33 cellular contexts compared by ENCODE assay signal in genomic region chr14:47785041-47785440, GRCh38.
"Had no signal": no experiment of that assay in that cellular context is flagged by ENCODE, and none has a peak within 500 bp of the region (broad histone marks: within the 10 kb centered on the region; RNA-seq: fewer than 3 reads in every experiment).

No MANE protein-coding gene starts in this region.

- H3K4me3 ChIP-seq: K562, MG63, PC-9, SJCRH30, SK-N-MC had no signal

- ATAC-seq: K562, Panc1, SK-N-SH treated with all-trans-retinoic acid at 6 μM for 48 hours had no signal

- H3K36me3 ChIP-seq: MG63, SJCRH30 had no signal

- H3K27ac ChIP-seq: PC-9, RWPE1, SJCRH30, SK-N-MC had no signal

- H3K9me3 ChIP-seq: MG63, SJCRH30 had no signal

- DNase-seq: Kasumi-1, KG1, MG63, NCI-H1048, NCI-H1092 treated with DMSO at 0.1 percent for 48 hours, NCI-H1105 treated with DMSO at 0.1 percent for 48 hours, NCI-H1417, NCI-H1436, NCI-H146, NCI-H1694, NCI-H187, NCI-H1930, NCI-H2029 treated with DMSO at 0.1 percent for 48 hours, NCI-H2081 treated with DMSO at 0.1 percent for 48 hours, NCI-H2107, NCI-H2171, NCI-H226, NCI-H446 treated with DMSO at 0.1 percent for 48 hours, NCI-H510A, NCI-H524, NCI-H526, NCI-H69, NCI-H748 treated with DMSO at 0.1 percent for 48 hours, PC-9, SHP77, SIG-M5, SJCRH30 had no signal

- FAIRE-seq: K562, RCC 7860 had no signal

- H2AFZ ChIP-seq: PC-9 had no signal

- H3K4me2 ChIP-seq: PC-9 had no signal

- H3K4me1 ChIP-seq: SJCRH30 had no signal

- H3K27me3 ChIP-seq: MG63, SJCRH30 had no signal
